Comparison of ENCODE assay signal across 19 cellular contexts in the genomic region with DNA sequence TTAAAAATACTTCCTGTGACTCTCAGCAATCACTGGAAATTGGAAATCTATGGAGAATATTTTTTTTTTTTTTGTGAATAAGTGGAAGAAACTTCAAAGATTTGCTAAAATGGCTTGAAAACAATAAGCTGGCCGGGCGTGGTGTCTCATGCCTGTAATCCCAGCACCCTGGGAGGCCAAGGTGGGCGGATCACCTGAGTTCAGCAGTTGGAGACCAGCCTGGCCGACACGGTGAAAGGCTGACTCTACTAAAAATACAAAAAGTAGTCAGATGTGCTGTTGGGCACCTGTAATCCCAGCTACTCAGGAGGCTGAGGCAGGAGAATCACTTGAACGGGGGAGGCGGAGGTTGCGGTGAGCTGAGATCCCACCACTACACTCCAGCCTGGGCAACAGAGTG.
A peak's percentile ranks its signal among the peaks of the same experiment; 100 is the strongest.
DNase-seq lines count a peak whose midpoint lies in the region; ATAC-seq, FAIRE-seq and TF ChIP-seq lines count a peak whose summit lies in the region.
"Had no signal": no experiment of that assay in that cellular context is flagged by ENCODE, and none has a peak within 500 bp of the region (broad histone marks: within the 10 kb centered on the region; RNA-seq: fewer than 3 reads in every experiment).

No MANE protein-coding gene starts in this region.

- H3K56ac ChIP-seq in mesendoderm (ENCODE audit: low read length) = no peak overlapping the region

- H3K4me3 ChIP-seq in K562 = no peak overlapping the region
- H3K4me3 ChIP-seq in mesendoderm (ENCODE audit: low read length) = no peak overlapping the region
- H3K4me3 ChIP-seq: A549 had no signal

- no peak overlapping the region for H3K27ac ChIP-seq in K562 (ENCODE audit: extremely low read depth, low read depth, low read length)
- no peak overlapping the region for H3K27ac ChIP-seq in mesendoderm (ENCODE audit: low read depth, low read length)
- H3K27ac ChIP-seq: A549, C4-2B had no signal

- TF ChIP-seq RAD21 in Ishikawa (IDR thresholded peaks at IDR 0.05; ENCODE audit: low read depth) (no peak), K562 (CRISPR knock-in tag; conservative IDR thresholded peaks at IDR 0.05 in 1 of 2, IDR thresholded peaks at IDR 0.05 in 1 of 2) (no peak)

- BruUV-seq in K562 (replicated peaks; lab: Mats Ljungman, UMichigan) = no TSS peak

- TF ChIP-seq CTCF in K562 (IDR thresholded peaks at IDR 0.05 in 2 of 3, conservative IDR thresholded peaks at IDR 0.05 in 1 of 3; ENCODE audit: insufficient read depth in 2 of 3, low read depth in 1 of 3, low read length in 3 of 3) = no peak

- no peak overlapping the region for H3K4me2 ChIP-seq in K562 (ENCODE audit: insufficient read depth, low read length)
- no peak overlapping the region for H3K4me2 ChIP-seq in mesendoderm (ENCODE audit: low read length)
- H3K4me2 ChIP-seq: A549 had no signal

- no peaks in the 10 kb centered on the region for H3K4me1 ChIP-seq in K562 (replicated peaks in 1 of 2; ENCODE audit: control insufficient read depth in 2 of 2, insufficient read depth in 2 of 2, low read length in 2 of 2)
- H3K4me1 ChIP-seq in mesendoderm (ENCODE audit: control insufficient read depth, low read depth, low read length) = no peaks in the 10 kb centered on the region
- H3K4me1 ChIP-seq: A549 had no signal

- CTCF ChIA-PET in K562 (lab: Yijun Ruan, JAX; ENCODE audit: low intra/inter-chr PET ratio) = no interaction called here

- H3K27me3 ChIP-seq in K562 (ENCODE audit: control insufficient read depth in 2 of 2, insufficient read depth in 2 of 2, low read length in 2 of 2) (no peaks in the 10 kb centered on the region), mesendoderm (ENCODE audit: insufficient read depth, low read length, poor library complexity) (no peaks in the 10 kb centered on the region)
- H3K27me3 ChIP-seq: BE2C had no signal

- H3K23ac ChIP-seq in mesendoderm (ENCODE audit: low read length) = no peak overlapping the region

- H3K36me3 ChIP-seq in K562 (ENCODE audit: control insufficient read depth, insufficient read depth, low read length) = no peaks in the 10 kb centered on the region
- no peaks in the 10 kb centered on the region for H3K36me3 ChIP-seq in mesendoderm (ENCODE audit: control insufficient read depth, insufficient read depth, low read length)
- H3K36me3 ChIP-seq: BE2C had no signal

- no peak overlapping the region for H3K18ac ChIP-seq in mesendoderm (ENCODE audit: low read length)

- no peak for DNase-seq in GM18507 (ENCODE audit: extremely low spot score, insufficient read length, low read depth)
- DNase-seq in K562 (ENCODE audit: extremely low read depth in 1 of 4, low spot score in 3 of 4) = peak in 1 of 4 experiments; percentile 7
- DNase-seq in mesendoderm = peak; percentile 28
- DNase-seq in MV-4-11 (lab: John Stamatoyannopoulos, UW) = no peak
- no peak for DNase-seq in Right ventricle myocardium inferior (ENCODE audit: missing footprints)
- DNase-seq in SW480 (ENCODE audit: low spot score) = no peak
- DNase-seq in LoVo (ENCODE audit: low spot score) = no peak
- DNase-seq: BE2C; CD4-positive, alpha-beta memory T cell; DMS153; DMS79 treated with DMSO at 0.1 percent for 48 hours; GF-D8 had no signal

- in situ Hi-C loops in K562 (cut with MboI) = no loop called here

- H4K5ac ChIP-seq in mesendoderm (ENCODE audit: low read length) = no peak overlapping the region

- H3K9me3 ChIP-seq in K562 (replicated peaks; ENCODE audit: control insufficient read depth, insufficient read depth, low read depth, low read length) = no peaks in the 10 kb centered on the region
- H3K9me3 ChIP-seq: A549, BE2C had no signal

- H3K9ac ChIP-seq in K562 (ENCODE audit: insufficient read depth in 1 of 2, low read depth in 2 of 2, low read length in 2 of 2) (no peak overlapping the region), mesendoderm (ENCODE audit: low read length) (no peak overlapping the region)

- 58% methylated on average over 8 of the region's 8 CpGs for WGBS in K562 (ENCODE audit: insufficient coverage, low coverage, missing lambda C conversion rate)
- no CpG with 5 or more reads among the region's 8 CpGs for WGBS in mesendoderm (ENCODE audit: extremely low coverage, insufficient coverage, low lambda C conversion rate)

- no peak overlapping the region for H2AK5ac ChIP-seq in mesendoderm (ENCODE audit: low read length)

- H2BK5ac ChIP-seq in mesendoderm (ENCODE audit: low read length) = no peak overlapping the region

- ATAC-seq in K562 (no peak), Right ventricle myocardium inferior (no peak)
- ATAC-seq: A549, HepG2 had no signal

- POLR2A ChIA-PET in K562 (lab: Yijun Ruan, JAX) = no interaction called here

- H3K9me1 ChIP-seq in K562 (ENCODE audit: control insufficient read depth, insufficient read depth, low read length) = no peaks in the 10 kb centered on the region

- H2BK15ac ChIP-seq in mesendoderm (replicated peaks; ENCODE audit: low read depth) = no peak overlapping the region

- H3K79me2 ChIP-seq in K562 (ENCODE audit: control insufficient read depth, insufficient read depth, low read length) (no peaks in the 10 kb centered on the region), mesendoderm (ENCODE audit: control insufficient read depth, insufficient read depth, low read length) (no peaks in the 10 kb centered on the region)

- no peaks in the 10 kb centered on the region for H3K79me1 ChIP-seq in mesendoderm (ENCODE audit: low read length)

- H2BK120ac ChIP-seq in mesendoderm (ENCODE audit: low read depth, low read length) = no peak overlapping the region

- H2AFZ ChIP-seq in K562 (ENCODE audit: low read depth, low read length) = no peak overlapping the region

- H3K4ac ChIP-seq in mesendoderm (ENCODE audit: low read depth, low read length) = no peak overlapping the region

- intact Hi-C loops in K562 (cut with micrococcal nuclease) (no loop called here), Right ventricle myocardium inferior (cut with DNase I) (no loop called here)

- FAIRE-seq in GM18507 (lab: Jason Lieb, UNC) (peak; percentile 44), K562 (lab: Jason Lieb, UNC) (no peak)
- FAIRE-seq: A549, D721Med, H54, HepG2, HTR-8/SVneo had no signal

- no peak for TF ChIP-seq POLR2A in K562 (conservative IDR thresholded peaks at IDR 0.05)

- no peaks in the 10 kb centered on the region for H4K20me1 ChIP-seq in K562 (replicated peaks; ENCODE audit: control insufficient read depth, insufficient read depth, low read length)

- TF ChIP-seq EP300 in Ishikawa (IDR thresholded peaks at IDR 0.05; ENCODE audit: borderline replicate concordance) = peak; percentile 51; the same call in 1 of the 2 replicates
- TF ChIP-seq EP300 in K562 (IDR thresholded peaks at IDR 0.05; ENCODE audit: low read length) = no peak

- H4K8ac ChIP-seq in mesendoderm (ENCODE audit: low read depth, low read length) = no peak overlapping the region

TF ChIP-seq in Ishikawa, 13 proteins besides CTCF, POLR2A, EP300 and RAD21 (continues in another document):
- no peak for TF ChIP-seq CREB1 (IDR thresholded peaks at IDR 0.05; ENCODE audit: low read depth)
- peak; percentile 49; the same call in 1 of the 2 replicates for TF ChIP-seq TEAD4 (IDR thresholded peaks at IDR 0.05)
- TF ChIP-seq ZBTB7A (IDR thresholded peaks at IDR 0.05; ENCODE audit: low read depth) = no peak
- no peak for TF ChIP-seq NFIC (IDR thresholded peaks at IDR 0.05)
- TF ChIP-seq YY1 (IDR thresholded peaks at IDR 0.05; ENCODE audit: low read depth) = no peak
- TF ChIP-seq CEBPB (IDR thresholded peaks at IDR 0.05) = no peak
- TF ChIP-seq TAF1 (IDR thresholded peaks at IDR 0.05; ENCODE audit: low read depth) = no peak
- TF ChIP-seq, protein P1, sequence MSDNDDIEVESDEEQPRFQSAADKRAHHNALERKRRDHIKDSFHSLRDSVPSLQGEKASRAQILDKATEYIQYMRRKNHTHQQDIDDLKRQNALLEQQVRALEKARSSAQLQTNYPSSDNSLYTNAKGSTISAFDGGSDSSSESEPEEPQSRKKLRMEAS (IDR thresholded peaks at IDR 0.05) = no peak
- TF ChIP-seq TCF12 (IDR thresholded peaks at IDR 0.05; ENCODE audit: low read depth) = peak; percentile 49; the same call in 1 of the 2 replicates
- peak; percentile 75 for TF ChIP-seq EGR1 (IDR thresholded peaks at IDR 0.05)
- TF ChIP-seq FOXM1 (IDR thresholded peaks at IDR 0.05; ENCODE audit: borderline replicate concordance, low read depth) = no peak

TF ChIP-seq in K562, 482 proteins besides CTCF, POLR2A, EP300 and RAD21:
- TF ChIP-seq TEAD1 (CRISPR knock-in tag; IDR thresholded peaks at IDR 0.05) (no peak), EGR1 (conservative IDR thresholded peaks at IDR 0.05) (peak; percentile 49)
TF ChIP-seq in K562: peak in this region for 1.
